ENCODE assay signal across 8 cellular contexts in the genomic region with DNA sequence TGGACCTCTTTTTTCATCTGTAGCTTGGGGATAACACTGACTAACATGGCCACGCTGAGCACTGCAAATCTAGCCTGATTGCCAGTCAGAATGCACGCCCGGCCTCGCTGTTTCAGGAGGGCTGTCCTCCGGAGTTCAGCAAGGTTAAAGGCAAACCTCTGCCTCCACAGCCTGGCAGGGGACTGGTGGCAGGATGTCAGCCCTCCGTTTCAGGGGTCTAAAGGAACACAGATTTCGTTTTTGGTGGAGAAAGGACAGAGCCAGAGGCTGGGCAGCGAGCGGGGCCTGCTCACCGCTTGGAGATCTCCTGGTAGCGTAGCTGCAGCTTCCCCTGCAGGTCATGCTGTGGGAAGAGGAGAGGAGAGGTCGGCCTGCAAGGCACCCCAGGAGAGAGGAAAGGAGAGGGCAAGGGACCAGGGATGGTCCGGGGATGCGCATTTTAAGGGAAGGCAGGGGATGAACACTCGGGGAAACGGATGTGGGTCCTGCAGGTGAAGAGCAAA. TPM values are rescaled to one million over a fixed set of nuclear protein-coding genes. Genes with fewer than 3 reads are reported as not detected.
DNase-seq lines count a peak whose midpoint lies in the region; ATAC-seq and TF ChIP-seq lines count a peak whose summit lies in the region.

No MANE protein-coding gene starts in this region.

- H3K9ac ChIP-seq in PC-3 (ENCODE audit: low read length) (peak overlapping the region; percentile 99), muscle layer of colon (ENCODE audit: low read length) (peak overlapping the region; percentile 100)

- H3K4me3 ChIP-seq in BJ (ENCODE audit: low read depth, low read length) (peak overlapping the region; percentile 62), PC-3 (ENCODE audit: low read length) (peak overlapping the region; percentile 99), dorsolateral prefrontal cortex (peak overlapping the region; percentile 70 to 100 (median 95)), muscle layer of colon (ENCODE audit: low read depth in 1 of 2, low read length in 2 of 2) (peak overlapping the region; percentile 88 to 99)

- no peak for TF ChIP-seq CTCF in BJ (IDR thresholded peaks at IDR 0.05; ENCODE audit: insufficient read depth, low read depth, low read length)
- no peak for TF ChIP-seq CTCF in PC-3 (conservative IDR thresholded peaks at IDR 0.05; ENCODE audit: low read depth, low read length)
- no peak for TF ChIP-seq CTCF in dorsolateral prefrontal cortex (IDR thresholded peaks at IDR 0.05 in 54 of 56, conservative IDR thresholded peaks at IDR 0.05 in 2 of 56; ENCODE audit: low read depth in 1 of 56, partially characterized antibody in 56 of 56)

- DNase-seq in BJ (ENCODE audit: low read depth) (no peak), PC-3 (no peak), dorsolateral prefrontal cortex (no peak), DMS153 (lab: John Stamatoyannopoulos, UW) (no peak), 8988T (no peak)

- H3K27ac ChIP-seq in PC-3 (ENCODE audit: low read length) (peak overlapping the region; percentile 63), dorsolateral prefrontal cortex (peak overlapping the region; percentile 37 to 98 (median 91)), muscle layer of colon (ENCODE audit: low read depth, low read length) (peak overlapping the region; percentile 99)

- peak overlapping the region; percentile 94 for H3K4me2 ChIP-seq in PC-3 (ENCODE audit: low read length)

- TSS peak; percentile 72 for BruUV-seq in PC-3 (replicated peaks; lab: Mats Ljungman, UMichigan)

- H3K79me2 ChIP-seq in PC-3 (ENCODE audit: low read length), result peaks cover 43% of the 10 kb centered on the region

- CTCF ChIA-PET in BJ (lab: Yijun Ruan, JAX) (interaction anchor here (0.8 to 1.5 kb wide), 3 partner anchors 10 to 15 kb away, joined by 3 to 4 read pairs (median 3); no protein-coding TSS in a partner anchor), PC-3 (lab: Charles Lee) (no interaction called here)

- no peaks in the 10 kb centered on the region for H3F3A ChIP-seq in PC-3 (ENCODE audit: low read length, unreplicated experiment)

- H3K9me3 ChIP-seq in PC-3 (ENCODE audit: low read length) (no peaks in the 10 kb centered on the region), muscle layer of colon (ENCODE audit: low read length) (no peaks in the 10 kb centered on the region)

- H3K27me3 ChIP-seq in BJ (ENCODE audit: control insufficient read depth, insufficient read depth, low read length), result no peaks in the 10 kb centered on the region
- H3K27me3 ChIP-seq in PC-3 (ENCODE audit: low read length), result no peaks in the 10 kb centered on the region
- no peaks in the 10 kb centered on the region for H3K27me3 ChIP-seq in dorsolateral prefrontal cortex
- H3K27me3 ChIP-seq in muscle layer of colon (ENCODE audit: control insufficient read depth in 1 of 2, insufficient read depth in 2 of 2, low read length in 2 of 2), result no peaks in the 10 kb centered on the region

- H2AFZ ChIP-seq in PC-3 (ENCODE audit: low read length), result peak overlapping the region; percentile 79

- H4K20me1 ChIP-seq in PC-3 (ENCODE audit: low read length), result peaks cover 22% of the 10 kb centered on the region

- H3K9me2 ChIP-seq in PC-3 (replicated peaks; ENCODE audit: low read length), result no peaks in the 10 kb centered on the region

- peaks cover 12% of the 10 kb centered on the region for H3K36me3 ChIP-seq in BJ (ENCODE audit: control insufficient read depth, insufficient read depth, low read length)
- H3K36me3 ChIP-seq in PC-3 (ENCODE audit: low read depth, low read length), result peaks cover 21% of the 10 kb centered on the region
- H3K36me3 ChIP-seq in muscle layer of colon (ENCODE audit: insufficient read depth, low read length), result peaks cover 37% of the 10 kb centered on the region

- ATAC-seq in GM21528 (IDR thresholded peaks at IDR 0.05; ENCODE audit: low FRiP score, unreplicated experiment) (peak; percentile 9), PC-3 (peak; percentile 11), HG02623 (IDR thresholded peaks at IDR 0.05; ENCODE audit: unreplicated experiment) (no peak)

- POLR2A ChIA-PET in BJ (lab: Charles Lee), result interaction anchor here (0.5 kb wide), 2 partner anchors 117 to 400 kb away, joined by 4 to 18 read pairs; partner anchors contain the start of gene SNAPC2
- POLR2A ChIA-PET in PC-3 (lab: Charles Lee; ENCODE audit: unreplicated experiment), result interaction anchor here (0.5 kb wide), 1 partner anchor 348 kb away, joined by 3 read pairs; no protein-coding TSS in a partner anchor

- peaks cover 19% of the 10 kb centered on the region for H3K4me1 ChIP-seq in PC-3 (ENCODE audit: insufficient read depth, low read length)
- H3K4me1 ChIP-seq in muscle layer of colon (ENCODE audit: insufficient read depth, low read length), result peaks cover 31% of the 10 kb centered on the region

- intact Hi-C loops in PC-3 (cut with micrococcal nuclease) (no loop called here), dorsolateral prefrontal cortex (cut with DNase I) (loop anchor here in 1 of 2 donors (1.0 to 5.0 kb wide), 2 partner anchors 11 to 378 kb away; partner anchors contain the start of gene TIMM44)

RNA-seq across cellular contexts. Expression of gene NDUFA7, which starts 0.6 kb away (rescaled TPM):
- polyA plus RNA-seq in BJ (2011; rRNA removed), result 40.5 and 48.3 TPM in 2 replicates
- 53.5 and 85.5 TPM in 2 replicates for polyA minus RNA-seq in BJ (2011; rRNA and poly(A)+ RNA removed)
- total RNA-seq in PC-3 (2014; rRNA removed), result 98.5 and 144 TPM in 2 replicates
- 10 to 100 TPM; 16.2 to 82.8 (median 42.0) TPM for total RNA-seq in dorsolateral prefrontal cortex

RNA-seq across cellular contexts. Expression of gene RPS28, which starts 0.7 kb away (rescaled TPM):
- 371 and 525 TPM in 2 replicates for polyA plus RNA-seq in BJ (2011; rRNA removed)
- polyA minus RNA-seq in BJ (2011; rRNA and poly(A)+ RNA removed), result 349 and 391 TPM in 2 replicates
- total RNA-seq in PC-3 (2014; rRNA removed) (2,594 and 2,746 TPM in 2 replicates), dorsolateral prefrontal cortex (100 to 1,000 TPM; 395 to 973 (median 613) TPM)

RNA-seq across cellular contexts. Expression of gene CD320, which starts 12.5 kb away (rescaled TPM):
- 23.7 and 40.4 TPM in 2 replicates for polyA plus RNA-seq in BJ (2011; rRNA removed)
- polyA minus RNA-seq in BJ (2011; rRNA and poly(A)+ RNA removed), result 6.1 and 9.3 TPM in 2 replicates
- total RNA-seq in PC-3 (2014; rRNA removed), result 217 and 221 TPM in 2 replicates
- total RNA-seq in dorsolateral prefrontal cortex, result 10 to 100 TPM; 20.4 to 47.3 (median 28.9) TPM

RNA-seq across cellular contexts. Expression of gene KANK3, which starts 22.4 kb away (rescaled TPM):
- polyA plus RNA-seq in BJ (2011; rRNA removed), result 0.02 TPM in 1 of 2 replicates, not detected in the other
- polyA minus RNA-seq in BJ (2011; rRNA and poly(A)+ RNA removed), result not detected in 2 replicates
- 0.81 and 0.87 TPM in 2 replicates for total RNA-seq in PC-3 (2014; rRNA removed)
- total RNA-seq in dorsolateral prefrontal cortex, result 10 to 100 TPM in 66 of 120 experiments, 1 to 10 TPM in 54; 4.7 to 29.3 (median 10.7) TPM

RNA-seq across cellular contexts. Expression of gene ANGPTL4, which starts 43.3 kb away (rescaled TPM):
- polyA plus RNA-seq in BJ (2011; rRNA removed), result 2.2 and 3.2 TPM in 2 replicates
- 0.93 and 1.7 TPM in 2 replicates for polyA minus RNA-seq in BJ (2011; rRNA and poly(A)+ RNA removed)
- total RNA-seq in PC-3 (2014; rRNA removed) (6.7 and 10.7 TPM in 2 replicates), dorsolateral prefrontal cortex (100 to 1,000 TPM in 14 of 120 experiments, 10 to 100 TPM in 104, 1 to 10 TPM in 2; 5.9 to 298 (median 35.7) TPM)
